Comparison of ENCODE assay signal across 8 cellular contexts in genomic region chr3:122568131-122568530, GRCh38. TPM values are rescaled to one million over a fixed set of nuclear protein-coding genes. Genes with fewer than 3 reads are reported as not detected.
DNase-seq lines count a peak whose midpoint lies in the region; ATAC-seq and TF ChIP-seq lines count a peak whose summit lies in the region.
"Not testable (repeated sequence)": the region's sequence is repeated elsewhere in the genome, so short reads cannot be mapped to it uniquely, and the experiment has no call there.
"Had no signal": no experiment of that assay in that cellular context is flagged by ENCODE, and none has a peak within 500 bp of the region (broad histone marks: within the 10 kb centered on the region; RNA-seq: fewer than 3 reads in every experiment).

No MANE protein-coding gene starts in this region.

- H3K27ac Mint-ChIP-seq in activated B cell treated with CpG ODN at 0.5 μM for 24 hours (peak overlapping the region; percentile 65), memory B cell (peak overlapping the region; percentile 68), progenitor cell of endocrine pancreas (peak overlapping the region; percentile 55)
- peak overlapping the region; percentile 47 for H3K27ac Mint-ChIP-seq in activated T-cell treated with anti-CD3 and anti-CD28 coated beads, Interleukin-2, amount 50 U/mL, for 72 hours
- H3K27ac Mint-ChIP-seq in activated naive CD8-positive, alpha-beta T cell treated with anti-CD3 and anti-CD28 coated beads, Interleukin-2, amount 10 ng/mL, durations not matched to agents 7 days and 5 days: peak overlapping the region; percentile 82

- TF ChIP-seq CTCF in HEK293 (tag by site-specific recombination; IDR thresholded peaks at IDR 0.05); activated B cell treated with CpG ODN at 0.5 μM for 24 hours (IDR thresholded peaks at IDR 0.05); progenitor cell of endocrine pancreas (IDR thresholded peaks at IDR 0.05; ENCODE audit: unreplicated experiment); thyroid gland (IDR thresholded peaks at IDR 0.05): not testable (repeated sequence)

- not testable (repeated sequence) for TF ChIP-seq POLR2A in thyroid gland (IDR thresholded peaks at IDR 0.05)

- intact Hi-C loops in activated B cell treated with CpG ODN at 0.5 μM for 24 hours (cut with micrococcal nuclease): loop anchor here (10.0 kb wide), 1 partner anchor 297 kb away; no protein-coding TSS in a partner anchor
- intact Hi-C loops in thyroid gland (cut with DNase I): not testable (repeated sequence)

- not testable (repeated sequence) for H3K27me3 Mint-ChIP-seq in activated B cell treated with CpG ODN at 0.5 μM for 24 hours; activated T-cell treated with anti-CD3 and anti-CD28 coated beads, Interleukin-2, amount 50 U/mL, for 72 hours (ENCODE audit: low read depth); activated naive CD8-positive, alpha-beta T cell treated with anti-CD3 and anti-CD28 coated beads, Interleukin-2, amount 10 ng/mL, durations not matched to agents 7 days and 5 days; memory B cell; progenitor cell of endocrine pancreas

- not testable (repeated sequence) for H3K9me3 ChIP-seq in HEK293 (ENCODE audit: control insufficient read depth, insufficient read depth, low read depth, low read length); thyroid gland

- ATAC-seq in activated B cell treated with CpG ODN at 0.5 μM for 24 hours (ENCODE audit: low read depth); activated T-cell treated with anti-CD3 and anti-CD28 coated beads, Interleukin-2, amount 50 U/mL, for 72 hours (replicated peaks in 1 of 2); activated naive CD8-positive, alpha-beta T cell treated with anti-CD3 and anti-CD28 coated beads, Interleukin-2, amount 10 ng/mL, durations not matched to agents 7 days and 5 days (ENCODE audit: low read depth); memory B cell (ENCODE audit: low read depth): not testable (repeated sequence)

- CTCF ChIA-PET in HEK293 (lab: Yijun Ruan, JAX): interaction anchor here (0.6 kb wide), 2 partner anchors 14 to 58 kb away, joined by 4 to 5 read pairs; no protein-coding TSS in a partner anchor
- CTCF ChIA-PET in activated B cell treated with CpG ODN at 0.5 μM for 24 hours (lab: Charles Lee): interaction anchor here (6.8 kb wide), 1 partner anchor 111 kb away, joined by 46 read pairs; the partner anchor contains the start of gene PARP14

- H3K4me1 ChIP-seq in HEK293 (ENCODE audit: control insufficient read depth, insufficient read depth, low read length): not testable (repeated sequence)
- H3K4me1 ChIP-seq in thyroid gland: peaks cover 24 to 45% of the 10 kb centered on the region in 2 donors

- not testable (repeated sequence) for H3K27ac ChIP-seq in HEK293 (ENCODE audit: extremely low read depth, low read depth, low read length)
- peak overlapping the region; percentile 66 to 82 (median 82) for H3K27ac ChIP-seq in thyroid gland

- peaks cover 81% of the 10 kb centered on the region for H3K36me3 Mint-ChIP-seq in activated B cell treated with CpG ODN at 0.5 μM for 24 hours (ENCODE audit: low read depth)
- peaks cover 8 to 31% of the 10 kb centered on the region in 2 donors for H3K36me3 Mint-ChIP-seq in activated T-cell treated with anti-CD3 and anti-CD28 coated beads, Interleukin-2, amount 50 U/mL, for 72 hours (ENCODE audit: insufficient read depth in 2 of 2)
- H3K36me3 Mint-ChIP-seq in activated naive CD8-positive, alpha-beta T cell treated with anti-CD3 and anti-CD28 coated beads, Interleukin-2, amount 10 ng/mL, durations not matched to agents 7 days and 5 days: peaks cover 72% of the 10 kb centered on the region
- peaks cover 30% of the 10 kb centered on the region for H3K36me3 Mint-ChIP-seq in memory B cell
- H3K36me3 Mint-ChIP-seq in progenitor cell of endocrine pancreas (ENCODE audit: insufficient read depth): not testable (repeated sequence)

- 94 to 98% methylated on average over 7 of the region's 7 CpGs for WGBS in thyroid gland, 2 donors

- H3K4me1 Mint-ChIP-seq in activated B cell treated with CpG ODN at 0.5 μM for 24 hours (peaks cover 77% of the 10 kb centered on the region), memory B cell (peaks cover 48% of the 10 kb centered on the region), progenitor cell of endocrine pancreas (ENCODE audit: low read depth) (peaks cover 24% of the 10 kb centered on the region)
- peaks cover 81% of the 10 kb centered on the region for H3K4me1 Mint-ChIP-seq in activated T-cell treated with anti-CD3 and anti-CD28 coated beads, Interleukin-2, amount 50 U/mL, for 72 hours (ENCODE audit: low read depth)
- H3K4me1 Mint-ChIP-seq in activated naive CD8-positive, alpha-beta T cell treated with anti-CD3 and anti-CD28 coated beads, Interleukin-2, amount 10 ng/mL, durations not matched to agents 7 days and 5 days: peaks cover 51% of the 10 kb centered on the region

- peak overlapping the region; percentile 52 for H3K4me3 Mint-ChIP-seq in activated B cell treated with CpG ODN at 0.5 μM for 24 hours
- peak overlapping the region; percentile 26 for H3K4me3 Mint-ChIP-seq in activated T-cell treated with anti-CD3 and anti-CD28 coated beads, Interleukin-2, amount 50 U/mL, for 72 hours
- H3K4me3 Mint-ChIP-seq in activated naive CD8-positive, alpha-beta T cell treated with anti-CD3 and anti-CD28 coated beads, Interleukin-2, amount 10 ng/mL, durations not matched to agents 7 days and 5 days: peak overlapping the region; percentile 52
- not testable (repeated sequence) for H3K4me3 Mint-ChIP-seq in memory B cell; progenitor cell of endocrine pancreas (ENCODE audit: low read depth)

- not testable (repeated sequence) for H3K27me3 ChIP-seq in thyroid gland

- DNase-seq in activated B cell treated with CpG ODN at 0.5 μM for 24 hours; activated T-cell treated with anti-CD3 and anti-CD28 coated beads, Interleukin-2, amount 50 U/mL, for 72 hours; activated naive CD8-positive, alpha-beta T cell treated with anti-CD3 and anti-CD28 coated beads, Interleukin-2, amount 10 ng/mL, durations not matched to agents 7 days and 5 days; memory B cell (ENCODE audit: low spot score in 2 of 2); progenitor cell of endocrine pancreas (ENCODE audit: low spot score, unreplicated experiment); thyroid gland: not testable (repeated sequence)

- H3K9me3 Mint-ChIP-seq in activated B cell treated with CpG ODN at 0.5 μM for 24 hours; activated T-cell treated with anti-CD3 and anti-CD28 coated beads, Interleukin-2, amount 50 U/mL, for 72 hours; activated naive CD8-positive, alpha-beta T cell treated with anti-CD3 and anti-CD28 coated beads, Interleukin-2, amount 10 ng/mL, durations not matched to agents 7 days and 5 days; memory B cell; progenitor cell of endocrine pancreas (ENCODE audit: low read depth): not testable (repeated sequence)

- not testable (repeated sequence) for H3K36me3 ChIP-seq in HEK293 (ENCODE audit: control insufficient read depth in 2 of 2, insufficient read depth in 1 of 2, low read length in 2 of 2); thyroid gland

- POLR2A ChIA-PET in HEK293 (lab: Yijun Ruan, JAX): not testable (repeated sequence)
- POLR2A ChIA-PET in activated B cell treated with CpG ODN at 0.5 μM for 24 hours (lab: Charles Lee): interaction anchor here (0.7 to 10.2 kb wide), 3 partner anchors 9 to 119 kb away, joined by 3 to 140 read pairs (median 4); partner anchors contain the start of gene PARP15
- POLR2A ChIA-PET in activated naive CD8-positive, alpha-beta T cell treated with anti-CD3 and anti-CD28 coated beads, Interleukin-2, amount 10 ng/mL, durations not matched to agents 7 days and 5 days (lab: Charles Lee): interaction anchor here (0.6 to 1.3 kb wide), 2 partner anchors 10 to 110 kb away, joined by 3 to 4 read pairs; partner anchors contain the start of gene PARP15

- H3K4me3 ChIP-seq in HEK293 (ENCODE audit: low read depth, low read length); thyroid gland (replicated peaks in 1 of 3): not testable (repeated sequence)

TF ChIP-seq in HEK293, 187 proteins besides CTCF, POLR2A, EP300 and RAD21 (continues in another document):
- peak; percentile 37 for TF ChIP-seq ZNF510 (tag by site-specific recombination; IDR thresholded peaks at IDR 0.05; ENCODE audit: insufficient replicate concordance)

RNA-seq across cellular contexts. Expression of gene DTX3L, which starts 4.0 kb away (rescaled TPM):
- total RNA-seq in activated B cell treated with CpG ODN at 0.5 μM for 24 hours (73.8 and 76.5 TPM in 2 replicates), progenitor cell of endocrine pancreas (13.0 and 14.5 TPM in 2 replicates), thyroid gland (10 to 100 TPM; 21.1 to 32.1 (median 26.5) TPM)
- 10 to 100 TPM; 43.9 to 51.4 TPM for total RNA-seq in activated T-cell treated with anti-CD3 and anti-CD28 coated beads, Interleukin-2, amount 50 U/mL, for 72 hours
- 100 to 1,000 TPM; 116 to 117 TPM for total RNA-seq in activated naive CD8-positive, alpha-beta T cell treated with anti-CD3 and anti-CD28 coated beads, Interleukin-2, amount 10 ng/mL, durations not matched to agents 7 days and 5 days

RNA-seq across cellular contexts. Expression of gene PARP9, which starts 4.0 kb away (rescaled TPM):
- total RNA-seq in activated B cell treated with CpG ODN at 0.5 μM for 24 hours (45.9 and 50.8 TPM in 2 replicates), progenitor cell of endocrine pancreas (11.3 and 11.5 TPM in 2 replicates), thyroid gland (10 to 100 TPM; 22.9 to 34.0 (median 31.5) TPM)
- 10 to 100 TPM; 28.8 to 38.1 TPM for total RNA-seq in activated T-cell treated with anti-CD3 and anti-CD28 coated beads, Interleukin-2, amount 50 U/mL, for 72 hours
- total RNA-seq in activated naive CD8-positive, alpha-beta T cell treated with anti-CD3 and anti-CD28 coated beads, Interleukin-2, amount 10 ng/mL, durations not matched to agents 7 days and 5 days: 100 to 1,000 TPM; 107 to 114 TPM

RNA-seq across cellular contexts. Expression of gene PARP15, which starts 9.3 kb away (rescaled TPM):
- total RNA-seq in activated B cell treated with CpG ODN at 0.5 μM for 24 hours (162 and 213 TPM in 2 replicates), progenitor cell of endocrine pancreas (0.55 TPM in 2 replicates), thyroid gland (1 to 10 TPM; 1.2 to 2.3 (median 1.6) TPM)
- total RNA-seq in activated T-cell treated with anti-CD3 and anti-CD28 coated beads, Interleukin-2, amount 50 U/mL, for 72 hours: 10 to 100 TPM; 23.7 to 28.6 TPM
- total RNA-seq in activated naive CD8-positive, alpha-beta T cell treated with anti-CD3 and anti-CD28 coated beads, Interleukin-2, amount 10 ng/mL, durations not matched to agents 7 days and 5 days: 10 to 100 TPM; 49.1 to 52.8 TPM
- total RNA-seq: LHCN-M2 had no signal

RNA-seq across cellular contexts. Expression of gene KPNA1, which starts 53.4 kb away (rescaled TPM):
- total RNA-seq in activated B cell treated with CpG ODN at 0.5 μM for 24 hours: 72.9 and 76.4 TPM in 2 replicates
- total RNA-seq in activated T-cell treated with anti-CD3 and anti-CD28 coated beads, Interleukin-2, amount 50 U/mL, for 72 hours: 10 to 100 TPM; 54.3 to 69.9 TPM
- total RNA-seq in activated naive CD8-positive, alpha-beta T cell treated with anti-CD3 and anti-CD28 coated beads, Interleukin-2, amount 10 ng/mL, durations not matched to agents 7 days and 5 days: 10 to 100 TPM; 53.8 to 60.6 TPM
- total RNA-seq in progenitor cell of endocrine pancreas: 82.5 and 85.5 TPM in 2 replicates
- total RNA-seq in thyroid gland: 10 to 100 TPM; 33.8 to 61.8 (median 40.9) TPM

Comparison
In these comparisons a context has a peak if more than half of its experiments do, and no peak if none do; other contexts are left out.
1. RNA of gene PARP15, which starts 9.3 kb away (total RNA-seq): 162 to 213 TPM in activated B cell treated with CpG ODN at 0.5 μM for 24 hours, 49.1 to 52.8 TPM in activated naive CD8-positive, alpha-beta T cell treated with anti-CD3 and anti-CD28 coated beads, Interleukin-2, amount 10 ng/mL, durations not matched to agents 7 days and 5 days and 23.7 to 28.6 TPM in activated T-cell treated with anti-CD3 and anti-CD28 coated beads, Interleukin-2, amount 50 U/mL, for 72 hours; 1.2 to 2.3 TPM in thyroid gland and 0.55 TPM in progenitor cell of endocrine pancreas; every median in the first group is over 4 times any median in the second.
2. Peak in every context shown above with its lines, with median percentiles within 50 percentile points of each other: H3K27ac Mint-ChIP-seq.